Comparison of ENCODE assay signal across 8 cellular contexts in the genomic region with DNA sequence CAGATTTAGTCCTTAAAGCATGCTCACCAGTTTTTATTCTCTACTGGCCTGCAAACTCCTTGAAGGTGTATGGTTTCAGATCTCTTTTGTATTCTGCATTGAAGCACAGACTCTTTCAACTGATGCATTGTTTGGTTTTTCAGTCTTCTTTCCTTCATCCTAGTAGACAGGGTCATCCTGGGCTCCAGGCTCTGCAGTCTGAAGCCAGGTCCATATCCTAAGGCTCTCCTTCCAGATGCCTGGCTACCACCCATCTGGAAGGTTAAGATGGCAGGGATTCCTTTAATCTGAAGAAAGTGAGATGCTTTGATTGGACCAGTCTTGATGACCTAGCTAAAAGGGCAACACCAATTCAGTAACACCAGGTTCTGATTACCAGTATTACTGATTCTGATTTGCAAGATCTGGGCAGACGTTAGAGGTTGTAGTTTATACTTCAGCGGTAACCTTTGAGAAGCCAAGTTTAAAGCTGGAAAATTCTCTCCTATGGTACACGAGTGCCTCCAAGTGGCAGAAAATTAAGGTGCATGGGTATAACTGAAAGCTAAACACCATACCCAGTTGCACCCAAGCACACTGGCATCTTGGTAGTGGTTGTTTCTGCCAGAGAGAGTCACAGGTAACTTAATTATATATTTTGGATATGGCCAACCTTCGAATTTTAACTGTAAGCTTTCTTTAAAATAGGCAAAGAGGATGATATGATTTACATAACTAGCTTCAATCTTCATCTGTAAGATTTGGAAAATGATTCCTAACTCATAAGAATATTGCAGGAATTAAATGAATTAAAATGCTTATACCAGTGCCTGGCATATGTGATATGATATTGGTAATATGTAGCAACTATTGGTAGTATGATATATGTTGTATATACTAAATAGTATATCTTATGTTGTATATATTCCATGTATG.
DNase-seq lines count a peak whose midpoint lies in the region; ATAC-seq and TF ChIP-seq lines count a peak whose summit lies in the region.

No MANE protein-coding gene starts in this region.

- no peak for ATAC-seq in HG03095 (IDR thresholded peaks at IDR 0.05; ENCODE audit: unreplicated experiment)
- ATAC-seq in GM18519 (IDR thresholded peaks at IDR 0.05; ENCODE audit: low FRiP score, unreplicated experiment): no peak

- H2AFZ ChIP-seq in GM23248: no peak overlapping the region

- in situ Hi-C loops in GM23248 (cut with MboI): no loop called here

- no peaks in the 10 kb centered on the region for H3K27me3 ChIP-seq in GM23248 (replicated peaks; ENCODE audit: insufficient read depth)

- TF ChIP-seq CTCF in AG09319 (IDR thresholded peaks at IDR 0.05; ENCODE audit: low read depth, low read length) (peak; percentile 77), cardiac fibroblast (IDR thresholded peaks at IDR 0.05; ENCODE audit: low read depth, low read length) (peak; percentile 67)

- H4K20me1 ChIP-seq in GM23248 (ENCODE audit: insufficient read depth): no peaks in the 10 kb centered on the region

- H3K9me3 ChIP-seq in GM23248 (ENCODE audit: low read depth): no peaks in the 10 kb centered on the region

- no peaks in the 10 kb centered on the region for H3K36me3 ChIP-seq in GM23248 (ENCODE audit: low read depth)

- H3K4me2 ChIP-seq in GM23248 (ENCODE audit: unreplicated experiment): no peak overlapping the region

- no peaks in the 10 kb centered on the region for H3F3A ChIP-seq in GM23248 (ENCODE audit: insufficient read depth)

- no peaks in the 10 kb centered on the region for H3K9me2 ChIP-seq in GM23248 (ENCODE audit: insufficient read depth)

- WGBS in GM23248 (ENCODE audit: low coverage in 1 of 2, low lambda C conversion rate in 2 of 2, missing lambda C conversion rate in 2 of 2), 2 experiments: 3 to 4% methylated on average over 4 of the region's 4 CpGs

- H3K9ac ChIP-seq in GM23248: no peak overlapping the region

- peak; percentile 0 for DNase-seq in AG09319 (ENCODE audit: extremely low read depth, low read depth)
- peak; percentile 41 for DNase-seq in GM23248
- peak; percentile 10 to 73 for DNase-seq in NCI-H526 (lab: John Stamatoyannopoulos, UW)
- peak; percentile 50 to 63 for DNase-seq in cardiac fibroblast (ENCODE audit: low read depth in 2 of 2)
- peak; percentile 10 to 51 for DNase-seq in lung microvascular endothelial cell (ENCODE audit: low read depth in 2 of 2)
- no peak for DNase-seq in cerebellum (ENCODE audit: low spot score)

- H3K4me3 ChIP-seq in GM23248 (no peak overlapping the region), cardiac fibroblast (replicated peaks in 1 of 2; ENCODE audit: low read depth in 2 of 2, low read length in 2 of 2) (no peak overlapping the region)

- no peaks in the 10 kb centered on the region for H3K4me1 ChIP-seq in GM23248 (ENCODE audit: insufficient read depth)

- H3K79me2 ChIP-seq in GM23248 (ENCODE audit: insufficient read depth): no peaks in the 10 kb centered on the region

- H3K27ac ChIP-seq in GM23248: no peak overlapping the region
